In genomic region chrX:48726596-48726995, GRCh38 we compare ENCODE assay signal across 30 cellular contexts. TPM values are rescaled to one million over a fixed set of nuclear protein-coding genes. Genes with fewer than 3 reads are reported as not detected.
DNase-seq lines count a peak whose midpoint lies in the region; ATAC-seq, FAIRE-seq and TF ChIP-seq lines count a peak whose summit lies in the region.
"Had no signal": no experiment of that assay in that cellular context is flagged by ENCODE, and none has a peak within 500 bp of the region (broad histone marks: within the 10 kb centered on the region; RNA-seq: fewer than 3 reads in every experiment).

No MANE protein-coding gene starts in this region.

- intact Hi-C loops in activated CD8-positive, alpha-beta T cell treated with anti-CD3 and anti-CD28 coated beads for 36 hours (cut with micrococcal nuclease): no loop called here
- intact Hi-C loops in CD4-positive, alpha-beta T cell (cut with DNase I, micrococcal nuclease): no loop called here

- H3K27me3 Mint-ChIP-seq in activated CD8-positive, alpha-beta T cell treated with anti-CD3 and anti-CD28 coated beads for 36 hours: no peaks in the 10 kb centered on the region
- no peaks in the 10 kb centered on the region for H3K27me3 Mint-ChIP-seq in activated CD8-positive, alpha-beta T cell treated with anti-CD3 and anti-CD28 coated beads, Interleukin-2, amount 10 ng/mL, durations not matched to agents 7 days and 5 days (ENCODE audit: low read depth)
- H3K27me3 Mint-ChIP-seq in CD4-positive, alpha-beta T cell: no peaks in the 10 kb centered on the region
- H3K27me3 Mint-ChIP-seq in T-cell: no peaks in the 10 kb centered on the region
- H3K27me3 Mint-ChIP-seq in effector memory CD8-positive, alpha-beta T cell: no peaks in the 10 kb centered on the region

- peaks cover 32% of the 10 kb centered on the region for H3K4me1 Mint-ChIP-seq in activated CD8-positive, alpha-beta T cell treated with anti-CD3 and anti-CD28 coated beads for 36 hours (ENCODE audit: low read depth)
- peaks cover 34% of the 10 kb centered on the region for H3K4me1 Mint-ChIP-seq in activated CD8-positive, alpha-beta T cell treated with anti-CD3 and anti-CD28 coated beads, Interleukin-2, amount 10 ng/mL, durations not matched to agents 7 days and 5 days (ENCODE audit: low read depth)
- peaks cover 41% of the 10 kb centered on the region for H3K4me1 Mint-ChIP-seq in CD4-positive, alpha-beta T cell (ENCODE audit: low read depth)
- peaks cover 27 to 49% (median 29%) of the 10 kb centered on the region in 3 donors for H3K4me1 Mint-ChIP-seq in T-cell
- H3K4me1 Mint-ChIP-seq in effector memory CD8-positive, alpha-beta T cell (ENCODE audit: low read depth in 2 of 2): peaks cover 27 to 33% of the 10 kb centered on the region in 2 donors
- H3K4me1 Mint-ChIP-seq: CD14-positive monocyte had no signal

- peak overlapping the region; percentile 42 for H3K27ac Mint-ChIP-seq in activated CD8-positive, alpha-beta T cell treated with anti-CD3 and anti-CD28 coated beads for 36 hours
- no peak overlapping the region for H3K27ac Mint-ChIP-seq in activated CD8-positive, alpha-beta T cell treated with anti-CD3 and anti-CD28 coated beads, Interleukin-2, amount 10 ng/mL, durations not matched to agents 7 days and 5 days
- H3K27ac Mint-ChIP-seq in CD4-positive, alpha-beta T cell: peak overlapping the region; percentile 41
- peak overlapping the region in 1 of 2 donors; percentile 66 for H3K27ac Mint-ChIP-seq in T-cell
- peak overlapping the region in 1 of 2 donors; percentile 58 for H3K27ac Mint-ChIP-seq in effector memory CD8-positive, alpha-beta T cell

- POLR2A ChIA-PET in activated CD8-positive, alpha-beta T cell treated with anti-CD3 and anti-CD28 coated beads for 36 hours (lab: Charles Lee): interaction anchor here (1.1 to 1.4 kb wide), 3 partner anchors 8 to 17 kb away, joined by 3 to 5 read pairs (median 3); no protein-coding TSS in a partner anchor
- POLR2A ChIA-PET in activated CD8-positive, alpha-beta T cell treated with anti-CD3 and anti-CD28 coated beads, Interleukin-2, amount 10 ng/mL, durations not matched to agents 7 days and 5 days (lab: Charles Lee): interaction anchor here (1.1 to 1.8 kb wide), 2 partner anchors 11 to 13 kb away, joined by 3 to 6 read pairs; no protein-coding TSS in a partner anchor
- POLR2A ChIA-PET in CD4-positive, alpha-beta T cell (lab: Charles Lee): interaction anchor here (1.0 to 2.2 kb wide), 4 partner anchors 10 to 75 kb away, joined by 3 to 14 read pairs (median 6); partner anchors contain the start of genes HDAC6 and WAS
- POLR2A ChIA-PET in T-cell (lab: Charles Lee): no interaction called here

- TF ChIP-seq CTCF in activated CD8-positive, alpha-beta T cell treated with anti-CD3 and anti-CD28 coated beads for 36 hours (IDR thresholded peaks at IDR 0.05): no peak
- no peak for TF ChIP-seq CTCF in CD4-positive, alpha-beta T cell (IDR thresholded peaks at IDR 0.05)

- no peak for ATAC-seq in activated CD8-positive, alpha-beta T cell treated with anti-CD3 and anti-CD28 coated beads for 36 hours
- no peak for ATAC-seq in activated CD8-positive, alpha-beta T cell treated with anti-CD3 and anti-CD28 coated beads, Interleukin-2, amount 10 ng/mL, durations not matched to agents 7 days and 5 days
- peak; percentile 80 for ATAC-seq in CD4-positive, alpha-beta T cell (ENCODE audit: poor library complexity)
- ATAC-seq in T-cell (replicated peaks in 1 of 4): peak in 3 of 4 experiments; percentile 44 to 86 (median 49)
- peak; percentile 37 for ATAC-seq in effector memory CD8-positive, alpha-beta T cell (replicated peaks)
- ATAC-seq: K562 had no signal

- CTCF ChIA-PET in activated CD8-positive, alpha-beta T cell treated with anti-CD3 and anti-CD28 coated beads for 36 hours (lab: Charles Lee): no interaction called here
- CTCF ChIA-PET in activated CD8-positive, alpha-beta T cell treated with anti-CD3 and anti-CD28 coated beads, Interleukin-2, amount 10 ng/mL, durations not matched to agents 7 days and 5 days (lab: Charles Lee): no interaction called here
- CTCF ChIA-PET in CD4-positive, alpha-beta T cell (lab: Charles Lee): no interaction called here
- CTCF ChIA-PET in T-cell (lab: Charles Lee): interaction anchor here in 1 of 2 donors (1.4 kb wide), 1 partner anchor 13 kb away, joined by 3 read pairs; no protein-coding TSS in a partner anchor

- H3K9me3 Mint-ChIP-seq in activated CD8-positive, alpha-beta T cell treated with anti-CD3 and anti-CD28 coated beads for 36 hours: peaks cover 25% of the 10 kb centered on the region
- peaks cover 5% of the 10 kb centered on the region for H3K9me3 Mint-ChIP-seq in activated CD8-positive, alpha-beta T cell treated with anti-CD3 and anti-CD28 coated beads, Interleukin-2, amount 10 ng/mL, durations not matched to agents 7 days and 5 days (ENCODE audit: insufficient read depth)
- H3K9me3 Mint-ChIP-seq in CD4-positive, alpha-beta T cell: peaks cover 10% of the 10 kb centered on the region
- H3K9me3 Mint-ChIP-seq in T-cell: peaks cover 4 to 19% (median 7%) of the 10 kb centered on the region in 3 donors
- no peaks in the 10 kb centered on the region for H3K9me3 Mint-ChIP-seq in effector memory CD8-positive, alpha-beta T cell
- H3K9me3 Mint-ChIP-seq: CD14-positive monocyte had no signal

- peaks cover 13% of the 10 kb centered on the region for H3K36me3 Mint-ChIP-seq in activated CD8-positive, alpha-beta T cell treated with anti-CD3 and anti-CD28 coated beads for 36 hours (ENCODE audit: low read depth)
- H3K36me3 Mint-ChIP-seq in activated CD8-positive, alpha-beta T cell treated with anti-CD3 and anti-CD28 coated beads, Interleukin-2, amount 10 ng/mL, durations not matched to agents 7 days and 5 days (ENCODE audit: low read depth): peaks cover 24% of the 10 kb centered on the region
- H3K36me3 Mint-ChIP-seq in CD4-positive, alpha-beta T cell (ENCODE audit: low read depth): peaks cover 18% of the 10 kb centered on the region
- H3K36me3 Mint-ChIP-seq in T-cell: peaks cover 10% of the 10 kb centered on the region
- H3K36me3 Mint-ChIP-seq in effector memory CD8-positive, alpha-beta T cell (ENCODE audit: insufficient read depth): peaks cover 4% of the 10 kb centered on the region
- H3K36me3 Mint-ChIP-seq: CD14-positive monocyte had no signal

- FAIRE-seq in HTR-8/SVneo (lab: Jason Lieb, UNC): no peak
- FAIRE-seq: H54, K562 had no signal

- no peak overlapping the region for H3K27ac ChIP-seq in CD4-positive, alpha-beta T cell (ENCODE audit: low read depth, low read length)
- H3K27ac ChIP-seq: SJSA1 had no signal

- DNase-seq in activated CD8-positive, alpha-beta T cell treated with anti-CD3 and anti-CD28 coated beads for 36 hours: no peak
- DNase-seq in activated CD8-positive, alpha-beta T cell treated with anti-CD3 and anti-CD28 coated beads, Interleukin-2, amount 10 ng/mL, durations not matched to agents 7 days and 5 days: no peak
- DNase-seq in CD4-positive, alpha-beta T cell: no peak
- DNase-seq in T-cell (no peak), cerebellar cortex (ENCODE audit: low spot score) (no peak), HTR-8/SVneo (ENCODE audit: insufficient read length, low spot score) (no peak), germinal center (ENCODE audit: low spot score) (no peak)
- no peak for DNase-seq in effector memory CD8-positive, alpha-beta T cell
- DNase-seq: 8988T, ACHN, BE2C, COR-L47, DMS53, MV-4-11, NCI-H1105, NCI-H1436 treated with DMSO at 0.1 percent for 48 hours, NCI-H1930, NCI-H446 treated with DMSO at 0.1 percent for 48 hours, NCI-H526 treated with DMSO at 0.1 percent for 48 hours, Right ventricle myocardium superior, RPMI8226 had no signal

- H3K4me3 Mint-ChIP-seq in activated CD8-positive, alpha-beta T cell treated with anti-CD3 and anti-CD28 coated beads for 36 hours: no peak overlapping the region
- no peak overlapping the region for H3K4me3 Mint-ChIP-seq in activated CD8-positive, alpha-beta T cell treated with anti-CD3 and anti-CD28 coated beads, Interleukin-2, amount 10 ng/mL, durations not matched to agents 7 days and 5 days
- H3K4me3 Mint-ChIP-seq in CD4-positive, alpha-beta T cell: no peak overlapping the region
- H3K4me3 Mint-ChIP-seq in T-cell: peak overlapping the region in 1 of 3 donors; percentile 37
- H3K4me3 Mint-ChIP-seq in effector memory CD8-positive, alpha-beta T cell: peak overlapping the region in 1 of 2 donors; percentile 23
- H3K4me3 Mint-ChIP-seq: CD14-positive monocyte had no signal

- H3K9me3 ChIP-seq in CD4-positive, alpha-beta T cell (ENCODE audit: control insufficient read depth, low read length): peaks cover 4% of the 10 kb centered on the region
- H3K9me3 ChIP-seq: BE2C, SJSA1 had no signal

- no peaks in the 10 kb centered on the region for H3K27me3 ChIP-seq in CD4-positive, alpha-beta T cell (ENCODE audit: control insufficient read depth, insufficient read depth, low read length)
- H3K27me3 ChIP-seq: BE2C, SJSA1 had no signal

RNA-seq across cellular contexts. Expression of gene SUV39H1, which starts 30.1 kb away (rescaled TPM):
- total RNA-seq in activated CD8-positive, alpha-beta T cell treated with anti-CD3 and anti-CD28 coated beads for 36 hours: 10 to 100 TPM; 26.8 to 28.4 TPM
- 10 to 100 TPM; 33.2 to 35.3 TPM for total RNA-seq in activated CD8-positive, alpha-beta T cell treated with anti-CD3 and anti-CD28 coated beads, Interleukin-2, amount 10 ng/mL, durations not matched to agents 7 days and 5 days
- total RNA-seq in CD4-positive, alpha-beta T cell: 1 to 10 TPM; 7.7 to 8.4 TPM
- 10 to 100 TPM in 3 of 5 donors, 1 to 10 TPM in 2; 7.6 to 12.0 (median 10.6) TPM for total RNA-seq in T-cell

RNA-seq across cellular contexts. Expression of gene GLOD5, which starts 35.0 kb away (rescaled TPM):
- not detected for total RNA-seq in activated CD8-positive, alpha-beta T cell treated with anti-CD3 and anti-CD28 coated beads for 36 hours
- not detected for total RNA-seq in activated CD8-positive, alpha-beta T cell treated with anti-CD3 and anti-CD28 coated beads, Interleukin-2, amount 10 ng/mL, durations not matched to agents 7 days and 5 days
- total RNA-seq in CD4-positive, alpha-beta T cell: not detected
- not detected for total RNA-seq in T-cell
- total RNA-seq: Daoy, G401, HT1080, LHCN-M2, MCF 10A, Right ventricle myocardium superior, SJSA1 had no signal

RNA-seq across cellular contexts. Expression of gene WAS, which starts 43.0 kb away (rescaled TPM):
- 10 to 100 TPM; 81.6 to 81.9 TPM for total RNA-seq in activated CD8-positive, alpha-beta T cell treated with anti-CD3 and anti-CD28 coated beads for 36 hours
- 100 to 1,000 TPM; 134 to 164 TPM for total RNA-seq in activated CD8-positive, alpha-beta T cell treated with anti-CD3 and anti-CD28 coated beads, Interleukin-2, amount 10 ng/mL, durations not matched to agents 7 days and 5 days
- 10 to 100 TPM; 63.7 to 67.4 TPM for total RNA-seq in CD4-positive, alpha-beta T cell
- total RNA-seq in T-cell: 100 to 1,000 TPM in 3 of 5 donors, 10 to 100 TPM in 2; 92.0 to 118 (median 103) TPM
- total RNA-seq: G401, LHCN-M2, SJSA1 had no signal

RNA-seq across cellular contexts. Expression of gene GATA1, which starts 59.8 kb away (rescaled TPM):
- not detected for total RNA-seq in activated CD8-positive, alpha-beta T cell treated with anti-CD3 and anti-CD28 coated beads for 36 hours
- total RNA-seq in activated CD8-positive, alpha-beta T cell treated with anti-CD3 and anti-CD28 coated beads, Interleukin-2, amount 10 ng/mL, durations not matched to agents 7 days and 5 days: not detected
- not detected for total RNA-seq in CD4-positive, alpha-beta T cell
- total RNA-seq in T-cell: under 1 TPM; 0.23 to 0.64 (median 0.43) TPM
- total RNA-seq: Daoy, G401, HT1080, LHCN-M2, MCF 10A, SJSA1 had no signal

Comparison
In these comparisons a context has a peak if more than half of its experiments do, and no peak if none do; other contexts are left out.
1. ATAC-seq: peak in CD4-positive, alpha-beta T cell (single experiment), T-cell (3 of 4) and effector memory CD8-positive, alpha-beta T cell (single experiment); none in activated CD8-positive, alpha-beta T cell treated with anti-CD3 and anti-CD28 coated beads for 36 hours (single experiment) and activated CD8-positive, alpha-beta T cell treated with anti-CD3 and anti-CD28 coated beads, Interleukin-2, amount 10 ng/mL, durations not matched to agents 7 days and 5 days (single experiment).
2. POLR2A ChIA-PET loops: an anchor here in activated CD8-positive, alpha-beta T cell treated with anti-CD3 and anti-CD28 coated beads for 36 hours (1.1 to 1.4 kb wide), activated CD8-positive, alpha-beta T cell treated with anti-CD3 and anti-CD28 coated beads, Interleukin-2, amount 10 ng/mL, durations not matched to agents 7 days and 5 days (1.1 to 1.8 kb wide) and CD4-positive, alpha-beta T cell (1.0 to 2.2 kb wide); none called in T-cell.